ENCODE assay signal across 1 cellular context in the genomic region with DNA sequence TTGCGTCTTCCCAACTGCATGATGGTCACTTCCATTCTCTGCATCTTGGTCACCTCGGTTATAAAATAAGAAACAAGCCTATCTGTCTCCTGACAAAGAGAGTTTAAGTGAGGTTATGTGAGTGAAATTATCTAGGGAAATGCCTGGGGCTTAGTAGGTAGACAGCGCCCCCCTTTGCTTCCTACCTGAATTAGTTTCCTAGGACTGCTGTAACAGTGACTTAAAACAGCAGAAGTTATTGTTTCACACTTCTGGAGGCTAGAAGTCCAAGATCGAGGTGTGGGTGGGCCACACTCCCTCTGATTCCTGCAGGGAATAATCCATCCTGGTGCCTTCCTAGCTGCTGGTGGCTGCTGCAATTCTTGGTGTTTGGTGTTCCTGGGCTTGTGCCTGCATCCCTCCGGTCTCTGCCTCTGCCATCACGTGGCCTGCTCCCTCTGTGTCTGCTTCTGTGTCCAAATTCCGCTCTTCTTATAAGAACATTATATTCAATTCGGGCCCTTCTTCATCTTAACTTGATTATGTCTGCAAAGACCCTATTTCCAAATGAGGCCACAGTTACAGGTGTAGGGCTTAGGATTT.
TF ChIP-seq lines count a peak whose summit lies in the region.

No MANE protein-coding gene starts in this region.

TF ChIP-seq in WTC11, 78 proteins besides CTCF, POLR2A, EP300 and RAD21 (continued from another document):
- no peak for TF ChIP-seq PRDM15 (CRISPR knock-in tag; IDR thresholded peaks at IDR 0.05)
- TF ChIP-seq, protein P1, sequence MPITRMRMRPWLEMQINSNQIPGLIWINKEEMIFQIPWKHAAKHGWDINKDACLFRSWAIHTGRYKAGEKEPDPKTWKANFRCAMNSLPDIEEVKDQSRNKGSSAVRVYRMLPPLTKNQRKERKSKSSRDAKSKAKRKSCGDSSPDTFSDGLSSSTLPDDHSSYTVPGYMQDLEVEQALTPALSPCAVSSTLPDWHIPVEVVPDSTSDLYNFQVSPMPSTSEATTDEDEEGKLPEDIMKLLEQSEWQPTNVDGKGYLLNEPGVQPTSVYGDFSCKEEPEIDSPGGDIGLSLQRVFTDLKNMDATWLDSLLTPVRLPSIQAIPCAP (CRISPR knock-in tag; IDR thresholded peaks at IDR 0.05): no peak
- TF ChIP-seq KAT7 (CRISPR knock-in tag; IDR thresholded peaks at IDR 0.05; ENCODE audit: borderline replicate concordance): no peak
- no peak for TF ChIP-seq GABPB1 (CRISPR knock-in tag; IDR thresholded peaks at IDR 0.05)
- TF ChIP-seq FOXP1 (CRISPR knock-in tag; IDR thresholded peaks at IDR 0.05; ENCODE audit: borderline replicate concordance): no peak
- TF ChIP-seq ZNF423 (CRISPR knock-in tag; IDR thresholded peaks at IDR 0.05): no peak
- TF ChIP-seq USF1 (CRISPR knock-in tag; IDR thresholded peaks at IDR 0.05): no peak
- TF ChIP-seq E2F5 (CRISPR knock-in tag; IDR thresholded peaks at IDR 0.05): no peak
- TF ChIP-seq ZNF219 (CRISPR knock-in tag; IDR thresholded peaks at IDR 0.05; ENCODE audit: borderline replicate concordance): no peak
- TF ChIP-seq, protein P2, sequence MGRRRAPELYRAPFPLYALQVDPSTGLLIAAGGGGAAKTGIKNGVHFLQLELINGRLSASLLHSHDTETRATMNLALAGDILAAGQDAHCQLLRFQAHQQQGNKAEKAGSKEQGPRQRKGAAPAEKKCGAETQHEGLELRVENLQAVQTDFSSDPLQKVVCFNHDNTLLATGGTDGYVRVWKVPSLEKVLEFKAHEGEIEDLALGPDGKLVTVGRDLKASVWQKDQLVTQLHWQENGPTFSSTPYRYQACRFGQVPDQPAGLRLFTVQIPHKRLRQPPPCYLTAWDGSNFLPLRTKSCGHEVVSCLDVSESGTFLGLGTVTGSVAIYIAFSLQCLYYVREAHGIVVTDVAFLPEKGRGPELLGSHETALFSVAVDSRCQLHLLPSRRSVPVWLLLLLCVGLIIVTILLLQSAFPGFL (CRISPR knock-in tag; IDR thresholded peaks at IDR 0.05; ENCODE audit: borderline replicate concordance): no peak
- TF ChIP-seq E2F4 (CRISPR knock-in tag; IDR thresholded peaks at IDR 0.05; ENCODE audit: borderline replicate concordance, low read depth): no peak
